In the genomic region with DNA sequence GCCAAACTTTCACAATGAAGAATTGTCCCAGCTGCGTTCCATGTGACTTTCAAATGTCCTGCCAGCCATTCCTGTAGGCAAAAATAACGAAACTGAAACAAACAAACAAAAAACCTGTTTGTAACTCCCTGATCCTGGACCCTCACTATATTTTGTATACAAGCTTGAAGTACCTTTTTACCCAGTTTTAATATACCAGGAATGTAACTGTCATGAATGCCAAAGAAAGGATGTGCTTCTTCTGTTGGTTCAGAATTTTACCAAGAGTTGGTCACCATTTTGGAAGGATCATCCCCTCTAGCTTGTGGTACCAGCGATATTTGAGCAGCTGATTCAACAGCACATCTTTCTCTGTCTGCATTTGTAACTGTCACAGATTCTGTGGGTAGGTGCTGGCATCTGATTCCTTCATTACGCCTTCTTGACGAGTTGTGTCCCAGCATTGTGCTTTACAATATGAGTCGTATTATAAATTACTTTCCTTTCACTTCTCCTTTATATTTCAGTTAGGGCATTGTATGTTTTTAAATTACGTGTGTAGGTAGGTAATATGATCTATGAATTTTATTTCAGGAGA, we compare ENCODE assay signal across 13 cellular contexts.
"Had no signal": no experiment of that assay in that cellular context is flagged by ENCODE, and none has a peak within 500 bp of the region (broad histone marks: within the 10 kb centered on the region; RNA-seq: fewer than 3 reads in every experiment).

No MANE protein-coding gene starts in this region.

- H3K4me2 ChIP-seq: hepatocyte had no signal

- H3K4me3 ChIP-seq: gastroesophageal sphincter, hepatocyte, left lung, psoas muscle, suprapubic skin had no signal

- H3K27ac ChIP-seq: gastroesophageal sphincter, hepatocyte, left lung, psoas muscle, suprapubic skin, WERI-Rb-1 had no signal

- H3K4me1 Mint-ChIP-seq: activated CD4-positive, alpha-beta T cell treated with anti-CD3 and anti-CD28 coated beads for 36 hours; activated CD8-positive, alpha-beta memory T cell treated with anti-CD3 and anti-CD28 coated beads, Interleukin-2, amount 10 ng/mL, durations not matched to agents 7 days and 5 days had no signal

- H2AFZ ChIP-seq: hepatocyte had no signal

- H3K9me3 Mint-ChIP-seq: activated naive CD4-positive, alpha-beta T cell treated with anti-CD3 and anti-CD28 coated beads for 36 hours had no signal

- H3K36me3 Mint-ChIP-seq: activated CD4-positive, alpha-beta memory T cell treated with anti-CD3 and anti-CD28 coated beads for 36 hours; activated CD8-positive, alpha-beta memory T cell treated with anti-CD3 and anti-CD28 coated beads, Interleukin-2, amount 10 ng/mL, durations not matched to agents 7 days and 5 days had no signal

- H3K4me1 ChIP-seq: gastroesophageal sphincter, left lung, psoas muscle had no signal

- H3K4me3 Mint-ChIP-seq: activated CD4-positive, alpha-beta memory T cell treated with anti-CD3 and anti-CD28 coated beads for 36 hours; activated CD4-positive, alpha-beta T cell treated with anti-CD3 and anti-CD28 coated beads for 36 hours; activated CD8-positive, alpha-beta memory T cell treated with anti-CD3 and anti-CD28 coated beads, Interleukin-2, amount 10 ng/mL, durations not matched to agents 7 days and 5 days; activated naive CD4-positive, alpha-beta T cell treated with anti-CD3 and anti-CD28 coated beads for 36 hours; nephron progenitor cell had no signal

- ATAC-seq: gastroesophageal sphincter, psoas muscle had no signal

- DNase-seq: kidney, left lung, psoas muscle had no signal

- H3K79me2 ChIP-seq: hepatocyte had no signal

- H3K27ac Mint-ChIP-seq: activated CD4-positive, alpha-beta memory T cell treated with anti-CD3 and anti-CD28 coated beads for 36 hours; activated CD4-positive, alpha-beta T cell treated with anti-CD3 and anti-CD28 coated beads for 36 hours; activated CD8-positive, alpha-beta memory T cell treated with anti-CD3 and anti-CD28 coated beads, Interleukin-2, amount 10 ng/mL, durations not matched to agents 7 days and 5 days; activated naive CD4-positive, alpha-beta T cell treated with anti-CD3 and anti-CD28 coated beads for 36 hours; activated T-helper 2 cell treated with anti-CD3 and anti-CD28 coated beads, Interferon-gamma antibody, Interleukin-2, Interleukin-4, amounts not matched to agents 10 μg/mL and 5 μg/mL and 100 μg/mL, durations not matched to agents 14 hours and 24 hours and 36 hours; nephron progenitor cell had no signal

- H3K36me3 ChIP-seq: gastroesophageal sphincter, left lung, suprapubic skin, WERI-Rb-1 had no signal
